Comparison of ENCODE assay signal across 27 cellular contexts in genomic region chr5:150296496-150296895, GRCh38. TPM values are rescaled to one million over a fixed set of nuclear protein-coding genes. Genes with fewer than 3 reads are reported as not detected.
"Had no signal": no experiment of that assay in that cellular context is flagged by ENCODE, and none has a peak within 500 bp of the region (broad histone marks: within the 10 kb centered on the region; RNA-seq: fewer than 3 reads in every experiment).

No MANE protein-coding gene starts in this region.

- H3K36me3 ChIP-seq: colonic mucosa, left lung, lower lobe of right lung, neural progenitor cell, stomach had no signal

- H3K9me3 ChIP-seq: colonic mucosa, left lung, lower lobe of right lung, stomach, tibial nerve had no signal

- DNase-seq: activated CD4-positive, alpha-beta T cell treated with anti-CD3 and anti-CD28 coated beads for 4 hours; activated CD4-positive, alpha-beta T cell treated with anti-CD3 and anti-CD28 coated beads, Interleukin-2, amount 50 U/mL, for 48 hours; activated CD8-positive, alpha-beta memory T cell treated with anti-CD3 and anti-CD28 coated beads for 24 hours; activated effector memory CD4-positive, alpha-beta T cell treated with anti-CD3 and anti-CD28 coated beads, Interleukin-2, amount 50 U/mL, for 16 hours; activated naive CD4-positive, alpha-beta T cell treated with anti-CD3 and anti-CD28 coated beads, Interleukin-2, amount 10 ng/mL, durations not matched to agents 7 days and 5 days; amniotic stem cell; colonic mucosa; effector memory CD4-positive, alpha-beta T cell; kidney glomerular epithelial cell; left lung; lower lobe of right lung; mesendoderm; natural killer cell; stimulated activated CD4-positive, alpha-beta T cell treated with anti-CD3 and anti-CD28 coated beads, Interleukin-1b, Interleukin-23, amount 100 ng/mL, for 48 hours; stimulated activated CD4-positive, alpha-beta T cell treated with anti-CD3 and anti-CD28 coated beads, Interleukin-4, amount 100 ng/mL, for 4 hours; stimulated activated CD8-positive, alpha-beta memory T cell treated with anti-CD3 and anti-CD28 coated beads, Interleukin-4, amount 100 ng/mL, for 48 hours; stimulated activated naive B cell treated with anti-CD40 and anti-IgM and Interleukin-4, amounts not matched to agents 10 μg/mL and 1 μg/mL and 100 μg/mL, for 72 hours; stomach; SW 1271; T-helper 9 cell had no signal

- ATAC-seq: left lung; lower lobe of right lung; natural killer cell; stimulated activated naive B cell treated with anti-CD40 and anti-IgM and Interleukin-4, amounts not matched to agents 10 μg/mL and 1 μg/mL and 100 μg/mL, for 72 hours had no signal

- H3K27ac ChIP-seq: colonic mucosa, left lung, lower lobe of right lung, neural progenitor cell, stomach, VCaP had no signal

- H3K27me3 ChIP-seq: tibial nerve had no signal

- H3K4me1 ChIP-seq: colonic mucosa, lower lobe of right lung had no signal

- H3K4me3 ChIP-seq: colonic mucosa, left lung, lower lobe of right lung, neural progenitor cell, smooth muscle cell, stomach, tibial nerve had no signal

RNA-seq across cellular contexts. Expression of gene ARSI, which starts 6.2 kb away (rescaled TPM):
- total RNA-seq: activated T-helper 1 cell treated with anti-CD3 and anti-CD28 coated beads, Interleukin-12 subunit alpha, Interleukin-12 subunit beta, Interleukin-2, Interleukin-4 antibody, amounts not matched to agents 30 ng/mL and 10 ng/mL and 1 ng/mL, durations not matched to agents 14 hours and 24 hours and 36 hours had no signal

RNA-seq across cellular contexts. Expression of gene CAMK2A, which starts 6.9 kb away (rescaled TPM):
- total RNA-seq: activated T-helper 1 cell treated with anti-CD3 and anti-CD28 coated beads, Interleukin-12 subunit alpha, Interleukin-12 subunit beta, Interleukin-2, Interleukin-4 antibody, amounts not matched to agents 30 ng/mL and 10 ng/mL and 1 ng/mL, durations not matched to agents 14 hours and 24 hours and 36 hours; dermis microvascular lymphatic vessel endothelial cell; epithelial cell of proximal tubule had no signal
